ENCODE assay signal across 31 cellular contexts in the genomic region with DNA sequence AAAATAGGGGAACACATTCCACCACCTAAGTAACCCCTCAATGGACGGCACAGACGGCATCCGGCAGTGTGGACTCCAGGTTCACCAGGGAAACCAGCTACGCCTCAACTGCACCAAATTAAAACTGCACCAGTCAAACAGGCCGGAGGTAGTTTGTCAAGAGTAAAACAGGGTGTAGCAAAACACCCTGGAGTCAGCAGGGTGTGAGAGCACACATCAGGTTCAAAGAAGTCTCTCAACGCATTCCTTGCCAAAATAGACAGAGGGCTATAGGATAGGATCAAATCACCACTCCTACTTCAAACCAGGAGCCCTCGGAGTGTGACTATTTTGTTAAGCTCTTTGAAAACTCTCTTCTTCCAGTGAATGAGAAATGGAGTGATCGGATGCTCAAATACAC.
"Had no signal": no experiment of that assay in that cellular context is flagged by ENCODE, and none has a peak within 500 bp of the region (broad histone marks: within the 10 kb centered on the region; RNA-seq: fewer than 3 reads in every experiment).

No MANE protein-coding gene starts in this region.

- H3K27me3 Mint-ChIP-seq: brain, T-cell had no signal

- DNase-seq: activated CD4-positive, alpha-beta memory T cell treated with anti-CD3 and anti-CD28 coated beads for 36 hours; activated CD4-positive, alpha-beta T cell treated with anti-CD3 and anti-CD28 coated beads, Interleukin-2, amount 10 ng/mL, durations not matched to agents 7 days and 5 days; activated CD4-positive, CD25-positive, alpha-beta regulatory T cell; activated CD8-positive, alpha-beta memory T cell treated with anti-CD3 and anti-CD28 coated beads for 24 hours; activated gamma-delta T cell; activated naive CD4-positive, alpha-beta T cell treated with anti-CD3 and anti-CD28 coated beads for 36 hours; activated T-cell treated with anti-CD3 and anti-CD28 coated beads, Interleukin-2, amount 50 U/mL, for 48 hours; amygdala; MG63; MV-4-11; NCI-H1092 treated with DMSO at 0.1 percent for 48 hours; NCI-H1417 treated with DMSO at 0.1 percent for 48 hours; NCI-H1694; NCI-H2029; NCI-H2107; NCI-H2171 treated with DMSO at 0.1 percent for 48 hours; NCI-H345; NCI-H510A; NCI-H526 treated with DMSO at 0.1 percent for 48 hours; NCI-H82; OCI-M1; RPMI8226; T-cell; T-helper 2 cell; T1000 had no signal

- H3K36me3 Mint-ChIP-seq: activated CD4-positive, alpha-beta memory T cell treated with anti-CD3 and anti-CD28 coated beads for 36 hours; activated naive CD8-positive, alpha-beta T cell; brain; T-cell had no signal

- H3K4me1 Mint-ChIP-seq: activated CD4-positive, alpha-beta T cell treated with anti-CD3 and anti-CD28 coated beads, Interleukin-2, amount 10 ng/mL, durations not matched to agents 7 days and 5 days; activated T-helper 17 cell treated with anti-CD3 and anti-CD28 coated beads, Interleukin-2, amount 50 U/mL, for 72 hours; T-cell had no signal

- H3K9me3 ChIP-seq: MG63 had no signal

- H3K27ac ChIP-seq: SK-N-MC had no signal

- H3K36me3 ChIP-seq: MG63 had no signal

- H3K4me3 ChIP-seq: MG63, SK-N-MC had no signal

- H3K4me3 Mint-ChIP-seq: activated CD4-positive, alpha-beta memory T cell treated with anti-CD3 and anti-CD28 coated beads for 36 hours; activated CD4-positive, alpha-beta T cell treated with anti-CD3 and anti-CD28 coated beads, Interleukin-2, amount 10 ng/mL, durations not matched to agents 7 days and 5 days; activated naive CD4-positive, alpha-beta T cell treated with anti-CD3 and anti-CD28 coated beads for 36 hours; activated naive CD8-positive, alpha-beta T cell; activated T-helper 17 cell treated with anti-CD3 and anti-CD28 coated beads, Interleukin-2, amount 50 U/mL, for 72 hours; brain; T-cell had no signal

- H3K27ac Mint-ChIP-seq: activated CD4-positive, alpha-beta memory T cell treated with anti-CD3 and anti-CD28 coated beads for 36 hours; activated CD4-positive, alpha-beta T cell treated with anti-CD3 and anti-CD28 coated beads, Interleukin-2, amount 10 ng/mL, durations not matched to agents 7 days and 5 days; activated naive CD4-positive, alpha-beta T cell treated with anti-CD3 and anti-CD28 coated beads for 36 hours; activated naive CD8-positive, alpha-beta T cell; activated T-helper 17 cell treated with anti-CD3 and anti-CD28 coated beads, Interleukin-2, amount 50 U/mL, for 72 hours; brain; T-cell had no signal

- ATAC-seq: activated T-helper 17 cell treated with anti-CD3 and anti-CD28 coated beads, Interleukin-2, amount 50 U/mL, for 72 hours; Panc1; Right ventricle myocardium inferior; T-cell had no signal

- H3K27me3 ChIP-seq: MG63 had no signal

- H3K9me3 Mint-ChIP-seq: activated CD4-positive, alpha-beta memory T cell treated with anti-CD3 and anti-CD28 coated beads for 36 hours; activated CD4-positive, alpha-beta T cell treated with anti-CD3 and anti-CD28 coated beads, Interleukin-2, amount 10 ng/mL, durations not matched to agents 7 days and 5 days; activated naive CD4-positive, alpha-beta T cell treated with anti-CD3 and anti-CD28 coated beads for 36 hours; activated T-helper 17 cell treated with anti-CD3 and anti-CD28 coated beads, Interleukin-2, amount 50 U/mL, for 72 hours; brain; T-cell had no signal
